15 cellular contexts compared by ENCODE assay signal in genomic region chr9:113493080-113493615, GRCh38. TPM values are rescaled to one million over a fixed set of nuclear protein-coding genes. Genes with fewer than 3 reads are reported as not detected.
DNase-seq lines count a peak whose midpoint lies in the region; ATAC-seq, FAIRE-seq and TF ChIP-seq lines count a peak whose summit lies in the region.
"Had no signal": no experiment of that assay in that cellular context is flagged by ENCODE, and none has a peak within 500 bp of the region (broad histone marks: within the 10 kb centered on the region; RNA-seq: fewer than 3 reads in every experiment).

No MANE protein-coding gene starts in this region.

- TF ChIP-seq CTCF in 22Rv1 (IDR thresholded peaks at IDR 0.05) (no peak), nephron progenitor cell (IDR thresholded peaks at IDR 0.05) (no peak), natural killer cell (IDR thresholded peaks at IDR 0.05) (no peak), thyroid gland (IDR thresholded peaks at IDR 0.05) (no peak)

- H3K27ac ChIP-seq in 22Rv1 (0 out of 2 replicates have a peak overlapping the region, but pooled peaks have one; percentile 18), thyroid gland (no peak overlapping the region)

- H3K36me3 Mint-ChIP-seq in effector memory CD8-positive, alpha-beta T cell (ENCODE audit: insufficient read depth) = peaks cover under 1% of the 10 kb centered on the region
- no peaks in the 10 kb centered on the region for H3K36me3 Mint-ChIP-seq in nephron progenitor cell (ENCODE audit: low read depth)
- no peaks in the 10 kb centered on the region for H3K36me3 Mint-ChIP-seq in natural killer cell

- H3K27me3 Mint-ChIP-seq in effector memory CD8-positive, alpha-beta T cell = no peaks in the 10 kb centered on the region
- peaks cover 7% of the 10 kb centered on the region for H3K27me3 Mint-ChIP-seq in nephron progenitor cell (ENCODE audit: low read depth, poor library complexity)
- H3K27me3 Mint-ChIP-seq in natural killer cell (ENCODE audit: low read depth in 2 of 2) = peaks cover 0 to 9% of the 10 kb centered on the region in 2 donors

- H3K4me1 Mint-ChIP-seq in effector memory CD8-positive, alpha-beta T cell (ENCODE audit: low read depth in 2 of 2) = peaks cover 4 to 7% of the 10 kb centered on the region in 2 donors
- H3K4me1 Mint-ChIP-seq in nephron progenitor cell (peaks cover 28% of the 10 kb centered on the region), natural killer cell (peaks cover 21 to 23% of the 10 kb centered on the region in 2 donors)

- no peaks in the 10 kb centered on the region for H3K9me3 Mint-ChIP-seq in effector memory CD8-positive, alpha-beta T cell
- H3K9me3 Mint-ChIP-seq in nephron progenitor cell (no peaks in the 10 kb centered on the region), natural killer cell (no peaks in the 10 kb centered on the region)
- H3K9me3 Mint-ChIP-seq: H9 had no signal

- no peak for FAIRE-seq in GM19239 (lab: Jason Lieb, UNC)
- FAIRE-seq: GM12878 had no signal

- no peaks in the 10 kb centered on the region for H3K36me3 ChIP-seq in thyroid gland

- no peak overlapping the region for H3K4me3 ChIP-seq in thyroid gland (replicated peaks in 1 of 3)
- H3K4me3 ChIP-seq: GM12878 had no signal

- no peaks in the 10 kb centered on the region for H3K9me3 ChIP-seq in thyroid gland

- DNase-seq in NCI-H446 treated with DMSO at 0.1 percent for 48 hours (lab: John Stamatoyannopoulos, UW) (peak; percentile 8), nephron progenitor cell (no peak), natural killer cell (no peak), GM19239 (ENCODE audit: insufficient read length, low spot score) (no peak), thyroid gland (no peak)
- no peak for DNase-seq in effector memory CD8-positive, alpha-beta T cell
- DNase-seq: activated CD4-positive, alpha-beta T cell treated with anti-CD3 and anti-CD28 coated beads, Interleukin-2, amount 50 U/mL, for 1 hour; activated T-cell treated with anti-CD3 and anti-CD28 coated beads, Interleukin-2, amount 50 U/mL, for 48 hours; COR-L47; H9; islet precursor cell; posterior cingulate gyrus had no signal

- intact Hi-C loops in natural killer cell (cut with micrococcal nuclease) (no loop called here), thyroid gland (cut with DNase I) (no loop called here)

- 47 to 81% methylated on average over 2 of the region's 2 CpGs for WGBS in thyroid gland, 2 donors

- H3K4me3 Mint-ChIP-seq in effector memory CD8-positive, alpha-beta T cell = no peak overlapping the region
- H3K4me3 Mint-ChIP-seq in nephron progenitor cell (no peak overlapping the region), natural killer cell (no peak overlapping the region)
- H3K4me3 Mint-ChIP-seq: H9 had no signal

- no peaks in the 10 kb centered on the region for H3K27me3 ChIP-seq in thyroid gland

- H3K27ac Mint-ChIP-seq in effector memory CD8-positive, alpha-beta T cell = peak overlapping the region; percentile 1 to 5
- H3K27ac Mint-ChIP-seq in nephron progenitor cell = peak overlapping the region; percentile 11
- H3K27ac Mint-ChIP-seq in natural killer cell = peak overlapping the region in 1 of 2 donors; percentile 38

- TF ChIP-seq POLR2A in thyroid gland (IDR thresholded peaks at IDR 0.05) = no peak

- H3K4me1 ChIP-seq in thyroid gland = peaks cover 21 to 22% of the 10 kb centered on the region in 2 donors

- ATAC-seq in effector memory CD8-positive, alpha-beta T cell (replicated peaks) = no peak
- ATAC-seq in natural killer cell = no peak
- no peak for ATAC-seq in HG03439 (IDR thresholded peaks at IDR 0.05; ENCODE audit: unreplicated experiment)
- ATAC-seq: GM12878 had no signal

RNA-seq across cellular contexts. Expression of gene RGS3, which starts 29.6 kb away (rescaled TPM):
- total RNA-seq in natural killer cell = 100 to 1,000 TPM; 148 to 269 (median 190) TPM
- total RNA-seq in thyroid gland = 10 to 100 TPM; 43.0 to 66.2 (median 55.6) TPM
